Comparison of ENCODE assay signal across 15 cellular contexts in genomic region chr5:136058972-136059354, GRCh38. TPM values are rescaled to one million over a fixed set of nuclear protein-coding genes. Genes with fewer than 3 reads are reported as not detected.
DNase-seq lines count a peak whose midpoint lies in the region; ATAC-seq, FAIRE-seq and TF ChIP-seq lines count a peak whose summit lies in the region.
"Had no signal": no experiment of that assay in that cellular context is flagged by ENCODE, and none has a peak within 500 bp of the region (broad histone marks: within the 10 kb centered on the region; RNA-seq: fewer than 3 reads in every experiment).

No MANE protein-coding gene starts in this region.

- no peak overlapping the region for H2BK15ac ChIP-seq in mesendoderm (replicated peaks; ENCODE audit: low read depth)

- peaks cover 2% of the 10 kb centered on the region for H3K9me3 Mint-ChIP-seq in astrocyte (ENCODE audit: unreplicated experiment)
- H3K9me3 Mint-ChIP-seq: activated naive CD4-positive, alpha-beta T cell treated with anti-CD3 and anti-CD28 coated beads, Interleukin-2, amount 50 U/mL, for 24 hours; central memory CD8-positive, alpha-beta T cell had no signal

- H3K4me3 ChIP-seq in HUES48 (ENCODE audit: low read depth, low read length), result no peak overlapping the region
- no peak overlapping the region for H3K4me3 ChIP-seq in astrocyte (ENCODE audit: insufficient read depth, low read depth, low read length)
- no peak overlapping the region for H3K4me3 ChIP-seq in mesendoderm (ENCODE audit: low read length)
- no peak overlapping the region for H3K4me3 ChIP-seq in stomach
- no peak overlapping the region for H3K4me3 ChIP-seq in adrenal gland
- H3K4me3 ChIP-seq: BLaER1, upper lobe of right lung had no signal

- H3K9me3 ChIP-seq in HUES48 (ENCODE audit: control insufficient read depth, insufficient read depth, low read length) (no peaks in the 10 kb centered on the region), astrocyte (ENCODE audit: insufficient read depth, low read depth, low read length) (no peaks in the 10 kb centered on the region), stomach (no peaks in the 10 kb centered on the region), adrenal gland (replicated peaks in 1 of 3) (no peaks in the 10 kb centered on the region)
- H3K9me3 ChIP-seq: BLaER1, upper lobe of right lung had no signal

- no peak overlapping the region for H2AK5ac ChIP-seq in mesendoderm (ENCODE audit: low read length)

- H3K4me1 Mint-ChIP-seq in astrocyte (ENCODE audit: low read depth, unreplicated experiment), result peaks cover 55% of the 10 kb centered on the region
- H3K4me1 Mint-ChIP-seq: activated naive CD4-positive, alpha-beta T cell treated with anti-CD3 and anti-CD28 coated beads, Interleukin-2, amount 50 U/mL, for 24 hours; central memory CD8-positive, alpha-beta T cell had no signal

- H3K4me2 ChIP-seq in astrocyte (ENCODE audit: low read length), result peak overlapping the region; percentile 6
- H3K4me2 ChIP-seq in mesendoderm (ENCODE audit: low read length), result no peak overlapping the region
- H3K4me2 ChIP-seq: BLaER1 had no signal

- no peak overlapping the region for H3K4ac ChIP-seq in mesendoderm (ENCODE audit: low read depth, low read length)

- H3K56ac ChIP-seq in mesendoderm (ENCODE audit: low read length), result no peak overlapping the region

- no peak for TF ChIP-seq EP300 in stomach (IDR thresholded peaks at IDR 0.05)

- H2BK120ac ChIP-seq in mesendoderm (ENCODE audit: low read depth, low read length), result no peak overlapping the region

- H3K79me1 ChIP-seq in mesendoderm (ENCODE audit: low read length), result no peaks in the 10 kb centered on the region

- peak overlapping the region; percentile 92 for H3K27ac Mint-ChIP-seq in astrocyte (ENCODE audit: unreplicated experiment)
- H3K27ac Mint-ChIP-seq: activated naive CD4-positive, alpha-beta T cell treated with anti-CD3 and anti-CD28 coated beads, Interleukin-2, amount 50 U/mL, for 24 hours had no signal

- H3K36me3 ChIP-seq in HUES48 (ENCODE audit: control insufficient read depth, insufficient read depth, low read length) (no peaks in the 10 kb centered on the region), astrocyte (ENCODE audit: insufficient read depth, low read length) (peaks cover 81% of the 10 kb centered on the region), mesendoderm (ENCODE audit: control insufficient read depth, insufficient read depth, low read length) (no peaks in the 10 kb centered on the region), stomach (peaks cover 0 to 41% (median 13%) of the 10 kb centered on the region in 4 donors), adrenal gland (replicated peaks in 1 of 2) (peaks cover 0 to 42% of the 10 kb centered on the region in 2 donors)
- H3K36me3 ChIP-seq: BLaER1 had no signal

- peaks cover 11% of the 10 kb centered on the region for H3K4me1 ChIP-seq in HUES48 (ENCODE audit: control insufficient read depth, insufficient read depth, low read length)
- peaks cover 62% of the 10 kb centered on the region for H3K4me1 ChIP-seq in astrocyte (ENCODE audit: insufficient read depth, low read length)
- peaks cover 3% of the 10 kb centered on the region for H3K4me1 ChIP-seq in mesendoderm (ENCODE audit: control insufficient read depth, low read depth, low read length)
- H3K4me1 ChIP-seq in stomach, result peaks cover 5 to 50% (median 29%) of the 10 kb centered on the region in 4 donors
- H3K4me1 ChIP-seq in adrenal gland (replicated peaks in 1 of 2), result no peaks in the 10 kb centered on the region

- H3K79me2 ChIP-seq in astrocyte (ENCODE audit: insufficient read depth, low read length) (no peaks in the 10 kb centered on the region), mesendoderm (ENCODE audit: control insufficient read depth, insufficient read depth, low read length) (no peaks in the 10 kb centered on the region)

- peaks cover 52% of the 10 kb centered on the region for H3K36me3 Mint-ChIP-seq in astrocyte (ENCODE audit: low read depth, unreplicated experiment)
- H3K36me3 Mint-ChIP-seq: activated naive CD4-positive, alpha-beta T cell treated with anti-CD3 and anti-CD28 coated beads, Interleukin-2, amount 50 U/mL, for 24 hours had no signal

- DNase-seq in astrocyte (ENCODE audit: low read depth) (no peak), mesendoderm (peak; percentile 59), stomach (no peak), adrenal gland (no peak), NCI-H1105 (lab: John Stamatoyannopoulos, UW) (no peak)
- DNase-seq: activated CD4-positive, CD25-positive, alpha-beta regulatory T cell; activated CD8-positive, alpha-beta memory T cell treated with anti-CD3 and anti-CD28 coated beads, Interleukin-2, amount 50 U/mL, for 4 hours; stimulated activated CD4-positive, alpha-beta T cell treated with anti-CD3 and anti-CD28 coated beads, Interleukin-2, amount 100 ng/mL, for 24 hours; T-helper 1 cell; upper lobe of right lung had no signal

- no peak overlapping the region for H4K5ac ChIP-seq in mesendoderm (ENCODE audit: low read length)

- TF ChIP-seq CTCF in astrocyte (IDR thresholded peaks at IDR 0.05; ENCODE audit: insufficient read depth, low read depth, low read length) (no peak), stomach (IDR thresholded peaks at IDR 0.05) (no peak), adrenal gland (IDR thresholded peaks at IDR 0.05) (no peak)

- H2AFZ ChIP-seq in astrocyte (ENCODE audit: low read depth, low read length), result no peak overlapping the region

- H3K27ac ChIP-seq in HUES48 (ENCODE audit: low read depth, low read length), result peak overlapping the region; percentile 65
- peak overlapping the region; percentile 95 for H3K27ac ChIP-seq in astrocyte (ENCODE audit: low read depth, low read length)
- no peak overlapping the region for H3K27ac ChIP-seq in mesendoderm (ENCODE audit: low read depth, low read length)
- H3K27ac ChIP-seq in stomach, result peak overlapping the region in 4 of 5 donors; percentile 74 to 88 (median 82)
- peak overlapping the region in 2 of 5 donors; percentile 59 to 77 for H3K27ac ChIP-seq in adrenal gland
- H3K27ac ChIP-seq: BLaER1, upper lobe of right lung had no signal

- no peak overlapping the region for H4K8ac ChIP-seq in mesendoderm (ENCODE audit: low read depth, low read length)

- H3K4me3 Mint-ChIP-seq in astrocyte (ENCODE audit: unreplicated experiment), result no peak overlapping the region
- H3K4me3 Mint-ChIP-seq: activated naive CD4-positive, alpha-beta T cell treated with anti-CD3 and anti-CD28 coated beads, Interleukin-2, amount 50 U/mL, for 24 hours; central memory CD8-positive, alpha-beta T cell had no signal

- intact Hi-C loops in stomach (cut with DNase I; ENCODE audit: low total_unique reads), result loop anchor here (10.0 kb wide), 1 partner anchor 114 kb away; no protein-coding TSS in a partner anchor
- intact Hi-C loops in adrenal gland (cut with DNase I), result no loop called here

- no peaks in the 10 kb centered on the region for H3K27me3 ChIP-seq in HUES48 (ENCODE audit: control insufficient read depth, insufficient read depth, low read length)
- no peaks in the 10 kb centered on the region for H3K27me3 ChIP-seq in astrocyte (ENCODE audit: insufficient read depth, low read length)
- no peaks in the 10 kb centered on the region for H3K27me3 ChIP-seq in mesendoderm (ENCODE audit: insufficient read depth, low read length, poor library complexity)
- no peaks in the 10 kb centered on the region for H3K27me3 ChIP-seq in stomach
- H3K27me3 ChIP-seq in adrenal gland, result no peaks in the 10 kb centered on the region
- H3K27me3 ChIP-seq: BLaER1, upper lobe of right lung had no signal

- H3K18ac ChIP-seq in mesendoderm (ENCODE audit: low read length), result no peak overlapping the region

- no peak overlapping the region for H3K9ac ChIP-seq in HUES48 (ENCODE audit: low read depth, low read length)
- H3K9ac ChIP-seq in astrocyte (ENCODE audit: low read length), result peak overlapping the region; percentile 86
- H3K9ac ChIP-seq in mesendoderm (ENCODE audit: low read length), result no peak overlapping the region
- H3K9ac ChIP-seq: BLaER1 had no signal

- H3K23ac ChIP-seq in mesendoderm (ENCODE audit: low read length), result no peak overlapping the region

- no peak overlapping the region for H2BK5ac ChIP-seq in mesendoderm (ENCODE audit: low read length)

- FAIRE-seq in astrocyte (lab: Jason Lieb, UNC), result no peak

- no peaks in the 10 kb centered on the region for H3K27me3 Mint-ChIP-seq in astrocyte (ENCODE audit: low read depth, unreplicated experiment)
- H3K27me3 Mint-ChIP-seq: activated naive CD4-positive, alpha-beta T cell treated with anti-CD3 and anti-CD28 coated beads, Interleukin-2, amount 50 U/mL, for 24 hours; central memory CD8-positive, alpha-beta T cell had no signal

- TF ChIP-seq POLR2A in stomach (IDR thresholded peaks at IDR 0.05) (no peak), adrenal gland (IDR thresholded peaks at IDR 0.05) (no peak)

- no CpG with 5 or more reads among the region's 6 CpGs for WGBS in mesendoderm (ENCODE audit: extremely low coverage, insufficient coverage, low lambda C conversion rate)
- WGBS in stomach, 5 donors, result 66 to 77% (median 72%) methylated on average over 6 of the region's 6 CpGs
- 77 to 89% (median 80%) methylated on average over 6 of the region's 6 CpGs for WGBS in adrenal gland, 4 donors

- no peak for ATAC-seq in HG03457 (IDR thresholded peaks at IDR 0.05; ENCODE audit: unreplicated experiment)

- peaks cover 22% of the 10 kb centered on the region for H4K20me1 ChIP-seq in astrocyte (ENCODE audit: insufficient read depth, low read length)
- H4K20me1 ChIP-seq: BLaER1 had no signal

RNA-seq across cellular contexts. Expression of gene TGFBI, which starts 30.2 kb away (rescaled TPM):
- total RNA-seq in astrocyte (1,145 and 1,862 TPM in 2 replicates), stomach (100 to 1,000 TPM in 1 of 5 donors, 10 to 100 TPM in 4; 24.5 to 180 (median 70.1) TPM), adrenal gland (100 to 1,000 TPM in 5 of 8 donors, 10 to 100 TPM in 3; 48.4 to 200 (median 123) TPM)
- 3.8 TPM for polyA plus RNA-seq in mesendoderm (2013, experiment 1 of 2)
- 4.0 TPM for polyA plus RNA-seq in mesendoderm (2013, experiment 2 of 2)
- polyA plus RNA-seq in stomach (100 to 1,000 TPM in 1 of 3 donors, 10 to 100 TPM in 2; 43.5 to 116 (median 54.4) TPM), adrenal gland (100 to 1,000 TPM in 2 of 3 donors, 10 to 100 TPM in 1; 42.9 to 126 (median 103) TPM)
